Comparison of ENCODE assay signal across 12 cellular contexts in the genomic region with DNA sequence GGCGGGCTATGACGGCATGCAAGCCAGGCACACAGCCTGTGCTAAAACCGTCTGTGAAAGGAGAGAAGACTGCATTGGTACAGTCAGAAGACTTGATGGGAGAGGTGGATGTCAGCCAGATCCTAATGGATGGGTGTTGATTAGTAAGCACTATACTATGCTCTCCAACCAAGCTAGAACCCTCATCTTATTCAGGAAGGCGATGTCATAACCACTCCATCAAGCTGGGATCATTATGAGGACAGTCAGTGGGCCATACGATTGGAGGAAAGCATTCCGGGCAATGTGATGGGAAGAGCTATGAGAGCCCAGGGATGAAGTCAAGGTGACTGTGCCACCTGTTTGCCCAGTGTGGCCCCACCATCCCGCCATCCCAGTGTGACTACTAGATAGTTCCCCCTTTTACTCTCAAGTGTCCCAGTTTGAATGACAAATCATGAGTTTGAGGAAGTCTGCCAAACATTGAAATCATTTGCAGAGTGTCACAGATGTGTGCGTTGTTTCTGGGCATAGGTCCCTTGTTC.
DNase-seq lines count a peak whose midpoint lies in the region; FAIRE-seq and TF ChIP-seq lines count a peak whose summit lies in the region.
"Had no signal": no experiment of that assay in that cellular context is flagged by ENCODE, and none has a peak within 500 bp of the region (broad histone marks: within the 10 kb centered on the region; RNA-seq: fewer than 3 reads in every experiment).

No MANE protein-coding gene starts in this region.

- no peak overlapping the region for H2AFZ ChIP-seq in SK-N-SH (ENCODE audit: low read depth)

- H3K4me2 ChIP-seq in SK-N-SH = no peak overlapping the region

- TF ChIP-seq POLR2A in H54 (IDR thresholded peaks at IDR 0.05; ENCODE audit: low read depth, low read length) = no peak

- H3K9me3 ChIP-seq in SK-N-SH = no peaks in the 10 kb centered on the region

- H3K27ac ChIP-seq in SK-N-SH (ENCODE audit: low read depth in 2 of 2, low read length in 1 of 2) (peak overlapping the region in 1 of 2 experiments; percentile 57; a peak in 1 of 4 replicates), coronary artery (no peak overlapping the region)

- CTCF ChIA-PET in SK-N-SH (lab: Yijun Ruan, JAX) = interaction anchor here (1.5 to 4.3 kb wide), 3 partner anchors 11 to 132 kb away, joined by 3 to 36 read pairs (median 24); no protein-coding TSS in a partner anchor

- peak; percentile 93 for FAIRE-seq in H54 (lab: Jason Lieb, UNC)

- peaks cover 0 to 12% of the 10 kb centered on the region in 2 experiments for H3K36me3 ChIP-seq in SK-N-SH (replicated peaks in 1 of 2; ENCODE audit: control insufficient read depth in 1 of 2, insufficient read depth in 2 of 2, low read length in 1 of 2)

- H3K9ac ChIP-seq in SK-N-SH = no peak overlapping the region

- no peaks in the 10 kb centered on the region for H4K20me1 ChIP-seq in SK-N-SH (ENCODE audit: insufficient read depth)

- DNase-seq in AG08395 (ENCODE audit: low spot score) = peak; percentile 28
- DNase-seq in H54 (ENCODE audit: insufficient read length, low spot score) = peak; percentile 52
- DNase-seq in SK-N-SH = no peak
- peak; percentile 45 for DNase-seq in iris pigment epithelial cell (ENCODE audit: low read depth)
- DNase-seq in NCI-H1694 (lab: John Stamatoyannopoulos, UW) = no peak
- DNase-seq in NCI-H187 treated with DMSO at 0.1 percent for 48 hours (lab: John Stamatoyannopoulos, UW) = no peak
- no peak for DNase-seq in activated CD4-positive, alpha-beta T cell treated with anti-CD3 and anti-CD28 coated beads, Interleukin-2, amount 50 U/mL, for 1 hour
- DNase-seq in coronary artery (ENCODE audit: low spot score) = no peak
- DNase-seq: activated T-cell treated with anti-CD3 and anti-CD28 coated beads, Interleukin-2, amount 50 U/mL, for 48 hours; NCI-H510A; stimulated activated CD4-positive, alpha-beta T cell treated with anti-CD3 and anti-CD28 coated beads, Interleukin-2, amount 100 ng/mL, for 48 hours; stimulated activated naive CD4-positive, alpha-beta T cell treated with Interleukin-2 at 50 U/mL for 16 hours had no signal

- no peaks in the 10 kb centered on the region; a peak in 1 of 4 replicates for H3K4me1 ChIP-seq in SK-N-SH (ENCODE audit: control insufficient read depth in 1 of 2, insufficient read depth in 2 of 2, low read depth in 1 of 2, low read length in 1 of 2)

- H3K27me3 ChIP-seq in SK-N-SH (ENCODE audit: insufficient read depth) = no peaks in the 10 kb centered on the region

- no peak for TF ChIP-seq EP300 in SK-N-SH (IDR thresholded peaks at IDR 0.05; ENCODE audit: borderline replicate concordance in 1 of 2, low read depth in 1 of 2, low read length in 1 of 2)

- H3K4me3 ChIP-seq in SK-N-SH (ENCODE audit: low read depth in 2 of 2, low read length in 1 of 2) = no peak overlapping the region
- no peak overlapping the region for H3K4me3 ChIP-seq in coronary artery

- H3K79me2 ChIP-seq in SK-N-SH (ENCODE audit: insufficient read depth) = no peaks in the 10 kb centered on the region

- WGBS in SK-N-SH (ENCODE audit: low lambda C conversion rate) = 56% methylated on average over 8 of the region's 8 CpGs

- POLR2A ChIA-PET in SK-N-SH (lab: Yijun Ruan, JAX) = no interaction called here

- peaks cover 8% of the 10 kb centered on the region for H3F3A ChIP-seq in SK-N-SH (replicated peaks; ENCODE audit: insufficient read depth)

- no peak for TF ChIP-seq RAD21 in SK-N-SH (IDR thresholded peaks at IDR 0.05; ENCODE audit: low read length)

- no peak for TF ChIP-seq CTCF in SK-N-SH (IDR thresholded peaks at IDR 0.05)
- no peak for TF ChIP-seq CTCF in coronary artery (IDR thresholded peaks at IDR 0.05)

- no peaks in the 10 kb centered on the region for H3K9me2 ChIP-seq in SK-N-SH

TF ChIP-seq in SK-N-SH, 30 proteins besides CTCF, POLR2A, EP300 and RAD21 (continues in another document):
- TF ChIP-seq RCOR1 (IDR thresholded peaks at IDR 0.05; ENCODE audit: low read length) (no peak), MEF2A (IDR thresholded peaks at IDR 0.05; ENCODE audit: borderline replicate concordance, low read depth) (no peak), NFIC (IDR thresholded peaks at IDR 0.05; ENCODE audit: borderline replicate concordance) (peak; percentile 51; the same call in 1 of the 2 replicates), RXRA (IDR thresholded peaks at IDR 0.05; ENCODE audit: borderline replicate concordance, low read depth) (peak; percentile 16; the same call in 1 of the 2 replicates), JUND (IDR thresholded peaks at IDR 0.05) (peak; percentile 44), EZH2phosphoT487 (IDR thresholded peaks at IDR 0.05; ENCODE audit: borderline replicate concordance, low read depth) (no peak), FOSL2 (IDR thresholded peaks at IDR 0.05; ENCODE audit: borderline replicate concordance, low read depth) (peak; percentile 48; the same call in 1 of the 2 replicates), POLR2AphosphoS5 (IDR thresholded peaks at IDR 0.05; ENCODE audit: low read depth, low read length) (no peak), RFX5 (IDR thresholded peaks at IDR 0.05; ENCODE audit: low read length) (no peak), TCF12 (IDR thresholded peaks at IDR 0.05) (peak; percentile 52), YY1 (IDR thresholded peaks at IDR 0.05; ENCODE audit: low read depth) (no peak), GATA2 (CRISPR knock-in tag; IDR thresholded peaks at IDR 0.05) (no peak), GABPA (IDR thresholded peaks at IDR 0.05; ENCODE audit: low read depth) (no peak), ELF1 (IDR thresholded peaks at IDR 0.05) (no peak), FOXJ3 (CRISPR knock-in tag; IDR thresholded peaks at IDR 0.05) (no peak), SIN3A (IDR thresholded peaks at IDR 0.05; ENCODE audit: borderline replicate concordance, low read depth, low read length) (no peak)
- TF ChIP-seq, protein P1, sequence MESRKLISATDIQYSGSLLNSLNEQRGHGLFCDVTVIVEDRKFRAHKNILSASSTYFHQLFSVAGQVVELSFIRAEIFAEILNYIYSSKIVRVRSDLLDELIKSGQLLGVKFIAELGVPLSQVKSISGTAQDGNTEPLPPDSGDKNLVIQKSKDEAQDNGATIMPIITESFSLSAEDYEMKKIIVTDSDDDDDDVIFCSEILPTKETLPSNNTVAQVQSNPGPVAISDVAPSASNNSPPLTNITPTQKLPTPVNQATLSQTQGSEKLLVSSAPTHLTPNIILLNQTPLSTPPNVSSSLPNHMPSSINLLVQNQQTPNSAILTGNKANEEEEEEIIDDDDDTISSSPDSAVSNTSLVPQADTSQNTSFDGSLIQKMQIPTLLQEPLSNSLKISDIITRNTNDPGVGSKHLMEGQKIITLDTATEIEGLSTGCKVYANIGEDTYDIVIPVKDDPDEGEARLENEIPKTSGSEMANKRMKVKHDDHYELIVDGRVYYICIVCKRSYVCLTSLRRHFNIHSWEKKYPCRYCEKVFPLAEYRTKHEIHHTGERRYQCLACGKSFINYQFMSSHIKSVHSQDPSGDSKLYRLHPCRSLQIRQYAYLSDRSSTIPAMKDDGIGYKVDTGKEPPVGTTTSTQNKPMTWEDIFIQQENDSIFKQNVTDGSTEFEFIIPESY (IDR thresholded peaks at IDR 0.05; ENCODE audit: borderline replicate concordance, low read depth) = no peak
- TF ChIP-seq, protein P2, sequence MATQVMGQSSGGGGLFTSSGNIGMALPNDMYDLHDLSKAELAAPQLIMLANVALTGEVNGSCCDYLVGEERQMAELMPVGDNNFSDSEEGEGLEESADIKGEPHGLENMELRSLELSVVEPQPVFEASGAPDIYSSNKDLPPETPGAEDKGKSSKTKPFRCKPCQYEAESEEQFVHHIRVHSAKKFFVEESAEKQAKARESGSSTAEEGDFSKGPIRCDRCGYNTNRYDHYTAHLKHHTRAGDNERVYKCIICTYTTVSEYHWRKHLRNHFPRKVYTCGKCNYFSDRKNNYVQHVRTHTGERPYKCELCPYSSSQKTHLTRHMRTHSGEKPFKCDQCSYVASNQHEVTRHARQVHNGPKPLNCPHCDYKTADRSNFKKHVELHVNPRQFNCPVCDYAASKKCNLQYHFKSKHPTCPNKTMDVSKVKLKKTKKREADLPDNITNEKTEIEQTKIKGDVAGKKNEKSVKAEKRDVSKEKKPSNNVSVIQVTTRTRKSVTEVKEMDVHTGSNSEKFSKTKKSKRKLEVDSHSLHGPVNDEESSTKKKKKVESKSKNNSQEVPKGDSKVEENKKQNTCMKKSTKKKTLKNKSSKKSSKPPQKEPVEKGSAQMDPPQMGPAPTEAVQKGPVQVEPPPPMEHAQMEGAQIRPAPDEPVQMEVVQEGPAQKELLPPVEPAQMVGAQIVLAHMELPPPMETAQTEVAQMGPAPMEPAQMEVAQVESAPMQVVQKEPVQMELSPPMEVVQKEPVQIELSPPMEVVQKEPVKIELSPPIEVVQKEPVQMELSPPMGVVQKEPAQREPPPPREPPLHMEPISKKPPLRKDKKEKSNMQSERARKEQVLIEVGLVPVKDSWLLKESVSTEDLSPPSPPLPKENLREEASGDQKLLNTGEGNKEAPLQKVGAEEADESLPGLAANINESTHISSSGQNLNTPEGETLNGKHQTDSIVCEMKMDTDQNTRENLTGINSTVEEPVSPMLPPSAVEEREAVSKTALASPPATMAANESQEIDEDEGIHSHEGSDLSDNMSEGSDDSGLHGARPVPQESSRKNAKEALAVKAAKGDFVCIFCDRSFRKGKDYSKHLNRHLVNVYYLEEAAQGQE (IDR thresholded peaks at IDR 0.05; ENCODE audit: low read depth, low read length) = no peak
- TF ChIP-seq, protein P3, sequence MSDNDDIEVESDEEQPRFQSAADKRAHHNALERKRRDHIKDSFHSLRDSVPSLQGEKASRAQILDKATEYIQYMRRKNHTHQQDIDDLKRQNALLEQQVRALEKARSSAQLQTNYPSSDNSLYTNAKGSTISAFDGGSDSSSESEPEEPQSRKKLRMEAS (IDR thresholded peaks at IDR 0.05; ENCODE audit: low read depth) = no peak
- TF ChIP-seq, protein P4, sequence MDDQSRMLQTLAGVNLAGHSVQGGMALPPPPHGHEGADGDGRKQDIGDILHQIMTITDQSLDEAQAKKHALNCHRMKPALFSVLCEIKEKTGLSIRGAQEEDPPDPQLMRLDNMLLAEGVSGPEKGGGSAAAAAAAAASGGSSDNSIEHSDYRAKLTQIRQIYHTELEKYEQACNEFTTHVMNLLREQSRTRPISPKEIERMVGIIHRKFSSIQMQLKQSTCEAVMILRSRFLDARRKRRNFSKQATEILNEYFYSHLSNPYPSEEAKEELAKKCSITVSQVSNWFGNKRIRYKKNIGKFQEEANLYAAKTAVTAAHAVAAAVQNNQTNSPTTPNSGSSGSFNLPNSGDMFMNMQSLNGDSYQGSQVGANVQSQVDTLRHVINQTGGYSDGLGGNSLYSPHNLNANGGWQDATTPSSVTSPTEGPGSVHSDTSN (IDR thresholded peaks at IDR 0.05) = peak; percentile 86

Comparison
In these comparisons a context has a peak if more than half of its experiments do, and no peak if none do; other contexts are left out.
1. DNase-seq: peak in AG08395 (single experiment), H54 (single experiment) and iris pigment epithelial cell (single experiment); none in SK-N-SH (single experiment), NCI-H1694 (single experiment), NCI-H187 treated with DMSO at 0.1 percent for 48 hours (single experiment), activated CD4-positive, alpha-beta T cell treated with anti-CD3 and anti-CD28 coated beads, Interleukin-2, amount 50 U/mL, for 1 hour (single experiment) and coronary artery (single experiment).